In the genomic region with DNA sequence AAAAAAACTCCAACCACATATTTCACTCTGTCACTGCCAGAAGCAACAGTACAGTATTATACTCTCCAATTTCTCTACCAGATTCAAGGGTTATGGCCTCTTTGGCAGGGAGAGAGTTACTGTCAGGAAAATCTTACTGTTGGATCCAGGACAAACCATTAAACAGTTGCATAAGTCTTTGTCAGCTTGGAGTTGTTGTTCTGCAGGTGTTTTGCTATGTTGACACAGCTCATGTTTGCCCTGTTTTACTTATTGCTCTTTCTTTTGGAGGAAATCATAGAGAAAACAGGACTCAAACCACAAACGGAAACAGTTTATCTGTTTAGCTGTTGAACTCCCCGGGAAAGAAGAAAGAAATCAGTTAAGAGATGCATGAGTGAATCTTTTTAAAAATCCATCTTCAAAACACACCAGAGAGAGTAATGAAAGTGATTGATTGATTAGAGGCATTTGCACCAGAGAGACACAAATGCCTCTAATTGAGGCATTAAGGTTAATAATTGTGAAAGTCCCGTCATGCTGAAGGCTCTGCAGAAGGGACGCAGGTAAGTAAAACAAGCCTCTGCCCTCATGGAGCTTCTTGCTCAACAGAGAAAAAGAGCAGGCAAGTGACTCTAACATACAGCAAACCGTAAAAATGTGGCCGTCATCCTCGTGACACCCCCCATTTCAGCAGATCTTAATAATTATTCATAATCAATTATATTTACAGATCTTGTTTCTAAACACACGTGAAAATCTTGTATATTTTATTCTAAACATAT, we compare ENCODE assay signal across 15 cellular contexts. TPM values are rescaled to one million over a fixed set of nuclear protein-coding genes. Genes with fewer than 3 reads are reported as not detected.
DNase-seq lines count a peak whose midpoint lies in the region; ATAC-seq and TF ChIP-seq lines count a peak whose summit lies in the region.
"Had no signal": no experiment of that assay in that cellular context is flagged by ENCODE, and none has a peak within 500 bp of the region (broad histone marks: within the 10 kb centered on the region; RNA-seq: fewer than 3 reads in every experiment).

No MANE protein-coding gene starts in this region.

- in situ Hi-C loops in Caki2 (cut with HindIII; ENCODE audit: low pct_unique_long_range_greater_than_20kb, low sequenced_read_pairs) = no loop called here

- intact Hi-C loops in mucosa of descending colon (cut with DNase I, micrococcal nuclease) = no loop called here

- H3K4me1 ChIP-seq in mucosa of descending colon (ENCODE audit: low read depth) = no peaks in the 10 kb centered on the region

- no peaks in the 10 kb centered on the region for H3K9me3 ChIP-seq in mucosa of descending colon

- peak; percentile 29 for DNase-seq in Caki2 (ENCODE audit: low read depth)
- DNase-seq in LNCaP clone FGC (ENCODE audit: low read depth) = peak; percentile 41
- peak; percentile 58 for DNase-seq in choroid plexus epithelial cell (ENCODE audit: low read depth)
- no peak for DNase-seq in mucosa of descending colon
- no peak for DNase-seq in cerebellar cortex (ENCODE audit: low spot score)
- no peak for DNase-seq in NCI-H2029 (lab: John Stamatoyannopoulos, UW)
- no peak for DNase-seq in COLO829 (ENCODE audit: low spot score)
- DNase-seq: activated CD4-positive, alpha-beta T cell treated with anti-CD3 and anti-CD28 coated beads for 4 hours; C1 segment of cervical spinal cord; GF-D8; NCI-H748 treated with DMSO at 0.1 percent for 48 hours; stimulated activated CD4-positive, alpha-beta T cell treated with anti-CD3 and anti-CD28 coated beads, Interleukin-4, amount 100 ng/mL, for 24 hours; stimulated activated naive CD8-positive, alpha-beta T cell treated with anti-CD3 and anti-CD28 coated beads, Interleukin-15, Interleukin-2, amounts not matched to agents 100 U/mL and 50 U/mL, for 24 hours had no signal

- H3K4me3 ChIP-seq in LNCaP clone FGC (ENCODE audit: low read depth, low read length) (no peak overlapping the region), choroid plexus epithelial cell (ENCODE audit: low read depth, low read length) (no peak overlapping the region), mucosa of descending colon (no peak overlapping the region)

- H3K36me3 ChIP-seq in mucosa of descending colon (ENCODE audit: low read depth) = no peaks in the 10 kb centered on the region

- ATAC-seq in mucosa of descending colon = peak; percentile 51
- no peak for ATAC-seq in HG02642 (IDR thresholded peaks at IDR 0.05; ENCODE audit: poor library complexity, unreplicated experiment)
- ATAC-seq: activated T-helper 17 cell treated with anti-CD3 and anti-CD28 coated beads, Interleukin-2, amount 50 U/mL, for 72 hours; stimulated activated naive CD8-positive, alpha-beta T cell treated with anti-CD3 and anti-CD28 coated beads, Interleukin-15, Interleukin-2, amounts not matched to agents 100 U/mL and 50 U/mL, for 24 hours had no signal

- TF ChIP-seq CTCF in LNCaP clone FGC (IDR thresholded peaks at IDR 0.05; ENCODE audit: control insufficient read depth, extremely low read depth, insufficient read depth) = no peak
- no peak for TF ChIP-seq CTCF in choroid plexus epithelial cell (conservative IDR thresholded peaks at IDR 0.05; ENCODE audit: low read depth, low read length)
- no peak for TF ChIP-seq CTCF in mucosa of descending colon (IDR thresholded peaks at IDR 0.05)

RNA-seq across cellular contexts. Expression of gene ARHGAP21, which starts 38.7 kb away (rescaled TPM):
- 18.7 and 29.5 TPM in 2 replicates for total RNA-seq in Caki2 (2014; rRNA removed; shearing (Covaris generic); ENCODE audit: low replicate concordance)
- total RNA-seq in mucosa of descending colon = 100 to 1,000 TPM in 2 of 3 donors, 10 to 100 TPM in 1; 91.3 to 127 (median 109) TPM

Comparison
In these comparisons a context has a peak if more than half of its experiments do, and no peak if none do; other contexts are left out.
1. DNase-seq: peak in Caki2 (single experiment), LNCaP clone FGC (single experiment) and choroid plexus epithelial cell (single experiment); none in mucosa of descending colon (0 of 3), cerebellar cortex (single experiment), NCI-H2029 (single experiment) and COLO829 (single experiment).